Comparison of ENCODE assay signal across 8 cellular contexts in genomic region chr1:155173478-155174333, GRCh38. TPM values are rescaled to one million over a fixed set of nuclear protein-coding genes. Genes with fewer than 3 reads are reported as not detected.
DNase-seq lines count a peak whose midpoint lies in the region; ATAC-seq lines count a peak whose summit lies in the region.

TSS of gene TRIM46 (plus strand) at chr1:155173849. CDS start at chr1:155173967, 118 bp downstream.

- H3K79me1 ChIP-seq in mesenchymal stem cell (replicated peaks; ENCODE audit: low read length, poor library complexity, severe bottlenecking) = peaks cover 19% of the 10 kb centered on the region

- ATAC-seq in HG02970 (IDR thresholded peaks at IDR 0.05; ENCODE audit: low FRiP score, unreplicated experiment) = no peak

- H3K4me1 ChIP-seq in ectodermal cell (ENCODE audit: control insufficient read depth, insufficient read depth, low read length) (peaks cover 10% of the 10 kb centered on the region), mesenchymal stem cell (ENCODE audit: control insufficient read depth, insufficient read depth, low read depth, low read length) (peaks cover 26% of the 10 kb centered on the region)

- H3K4me3 ChIP-seq in ectodermal cell (ENCODE audit: insufficient read depth, low read depth, low read length) = peak within 1 kb of the TSS; percentile 86
- peak within 1 kb of the TSS; percentile 83 to 96 for H3K4me3 ChIP-seq in mesenchymal stem cell (ENCODE audit: insufficient read depth in 1 of 2, low read depth in 1 of 2, low read length in 2 of 2)

- peak within 1 kb of the TSS in 1 of 2 experiments; percentile 51 for H2BK12ac ChIP-seq in mesenchymal stem cell (ENCODE audit: low read length in 2 of 2)

- H3K4me3 Mint-ChIP-seq in activated CD4-positive, alpha-beta memory T cell treated with anti-CD3 and anti-CD28 coated beads, Interleukin-2, amount 10 ng/mL, durations not matched to agents 7 days and 5 days = peak within 1 kb of the TSS; percentile 97

- peaks cover 49% of the 10 kb centered on the region for H3K36me3 Mint-ChIP-seq in activated CD4-positive, alpha-beta memory T cell treated with anti-CD3 and anti-CD28 coated beads, Interleukin-2, amount 10 ng/mL, durations not matched to agents 7 days and 5 days (ENCODE audit: low read depth)

- DNase-seq in SHP77 (lab: John Stamatoyannopoulos, UW) = peak; percentile 81 to 86
- no peak for DNase-seq in SHP77 treated with DMSO at 0.1 percent for 48 hours (lab: John Stamatoyannopoulos, UW)
- DNase-seq in NCI-H2171 (lab: John Stamatoyannopoulos, UW) = peak; percentile 85
- DNase-seq in activated CD4-positive, alpha-beta memory T cell treated with anti-CD3 and anti-CD28 coated beads, Interleukin-2, amount 10 ng/mL, durations not matched to agents 7 days and 5 days = peak; percentile 78
- peak; percentile 68 for DNase-seq in mesenchymal stem cell
- peak; percentile 58 for DNase-seq in stimulated activated CD8-positive, alpha-beta memory T cell treated with anti-CD3 and anti-CD28 coated beads, Interleukin-4, amount 100 ng/mL, for 24 hours (ENCODE audit: low read depth)

- H3K4me2 ChIP-seq in mesenchymal stem cell (ENCODE audit: low read length, poor library complexity, severe bottlenecking) = peak within 1 kb of the TSS; percentile 72

- no peaks in the 10 kb centered on the region for H3K9me3 Mint-ChIP-seq in activated CD4-positive, alpha-beta memory T cell treated with anti-CD3 and anti-CD28 coated beads, Interleukin-2, amount 10 ng/mL, durations not matched to agents 7 days and 5 days

- peak within 1 kb of the TSS; percentile 82 for H2BK15ac ChIP-seq in mesenchymal stem cell (ENCODE audit: low read depth, poor library complexity, severe bottlenecking)

- peak within 1 kb of the TSS; percentile 79 for H2BK120ac ChIP-seq in mesenchymal stem cell (ENCODE audit: low read depth, low read length)

- H4K91ac ChIP-seq in mesenchymal stem cell (ENCODE audit: low read length) = peak within 1 kb of the TSS; percentile 92

- H3K9me3 ChIP-seq in ectodermal cell (ENCODE audit: control insufficient read depth, low read length) = no peaks in the 10 kb centered on the region
- no peaks in the 10 kb centered on the region for H3K9me3 ChIP-seq in mesenchymal stem cell (ENCODE audit: control insufficient read depth, low read length)

- no peaks in the 10 kb centered on the region for H3K27me3 ChIP-seq in ectodermal cell (ENCODE audit: control insufficient read depth, insufficient read depth, low read length, poor library complexity, severe bottlenecking)
- H3K27me3 ChIP-seq in mesenchymal stem cell (ENCODE audit: control insufficient read depth in 1 of 2, insufficient read depth in 1 of 2, low read length in 2 of 2) = no peaks in the 10 kb centered on the region

- WGBS in ectodermal cell, 2 experiments = 0 to 1% methylated on average over 36 to 38 of the region's 38 CpGs
- under 1% methylated on average over 33 of the region's 38 CpGs for WGBS in mesenchymal stem cell

- H3K14ac ChIP-seq in mesenchymal stem cell (ENCODE audit: low read length in 2 of 2) = peak within 1 kb of the TSS in 1 of 2 experiments; percentile 93

- H3K4ac ChIP-seq in mesenchymal stem cell (ENCODE audit: low read depth in 1 of 2, low read length in 2 of 2) = peak within 1 kb of the TSS; percentile 57 to 90

- H3K27ac ChIP-seq in ectodermal cell (ENCODE audit: insufficient read depth, low read depth, low read length, poor library complexity, severe bottlenecking) (no peak within 1 kb of the TSS), mesenchymal stem cell (ENCODE audit: low read length, poor library complexity, severe bottlenecking) (peak within 1 kb of the TSS; percentile 95)

- H3K4me1 Mint-ChIP-seq in activated CD4-positive, alpha-beta memory T cell treated with anti-CD3 and anti-CD28 coated beads, Interleukin-2, amount 10 ng/mL, durations not matched to agents 7 days and 5 days = peaks cover 62% of the 10 kb centered on the region

- peak within 1 kb of the TSS; percentile 96 for H3K27ac Mint-ChIP-seq in activated CD4-positive, alpha-beta memory T cell treated with anti-CD3 and anti-CD28 coated beads, Interleukin-2, amount 10 ng/mL, durations not matched to agents 7 days and 5 days

- H3K18ac ChIP-seq in mesenchymal stem cell (ENCODE audit: low read depth in 1 of 2, low read length in 2 of 2) = peak within 1 kb of the TSS; percentile 86 to 87

- H3K23ac ChIP-seq in mesenchymal stem cell (ENCODE audit: low read length in 2 of 2) = no peak within 1 kb of the TSS

- peak within 1 kb of the TSS; percentile 75 for H2AFZ ChIP-seq in mesenchymal stem cell (ENCODE audit: low read depth, low read length)

- H3K27me3 Mint-ChIP-seq in activated CD4-positive, alpha-beta memory T cell treated with anti-CD3 and anti-CD28 coated beads, Interleukin-2, amount 10 ng/mL, durations not matched to agents 7 days and 5 days = no peaks in the 10 kb centered on the region

- H4K8ac ChIP-seq in mesenchymal stem cell (ENCODE audit: low read length) = peak within 1 kb of the TSS; percentile 98

- peak within 1 kb of the TSS; percentile 51 for H2BK5ac ChIP-seq in mesenchymal stem cell (ENCODE audit: low read depth, low read length, poor library complexity, severe bottlenecking)

- POLR2A ChIA-PET in activated CD4-positive, alpha-beta memory T cell treated with anti-CD3 and anti-CD28 coated beads, Interleukin-2, amount 10 ng/mL, durations not matched to agents 7 days and 5 days (lab: Charles Lee) = interaction anchor here (0.8 to 7.5 kb wide), 29 partner anchors 9 to 844 kb away, joined by 3 to 133 read pairs (median 4); partner anchors contain the start of genes CLK2, DPM3, MTX1 and PMVK

- CTCF ChIA-PET in activated CD4-positive, alpha-beta memory T cell treated with anti-CD3 and anti-CD28 coated beads, Interleukin-2, amount 10 ng/mL, durations not matched to agents 7 days and 5 days (lab: Charles Lee) = interaction anchor here (0.7 to 8.0 kb wide), 42 partner anchors 10 to 694 kb away, joined by 3 to 209 read pairs (median 6); partner anchors contain the start of genes ADAM15, DPM3, FDPS and FLAD1

- H3K9ac ChIP-seq in mesenchymal stem cell (ENCODE audit: low read length) = peak within 1 kb of the TSS; percentile 96

- H3K36me3 ChIP-seq in ectodermal cell (ENCODE audit: control insufficient read depth, insufficient read depth, low read length) (peaks cover 10% of the 10 kb centered on the region), mesenchymal stem cell (ENCODE audit: control insufficient read depth in 1 of 2, insufficient read depth in 2 of 2, low read depth in 1 of 2, low read length in 2 of 2) (peaks cover 44 to 45% of the 10 kb centered on the region in 2 experiments)

- peak within 1 kb of the TSS; percentile 59 for H2AK5ac ChIP-seq in mesenchymal stem cell (ENCODE audit: low read length, severe bottlenecking)

RNA-seq across cellular contexts. Expression of gene TRIM46, which starts in this region (rescaled TPM):
- total RNA-seq in activated CD4-positive, alpha-beta memory T cell treated with anti-CD3 and anti-CD28 coated beads, Interleukin-2, amount 10 ng/mL, durations not matched to agents 7 days and 5 days = 10 to 100 TPM; 17.8 to 18.3 TPM
- polyA plus RNA-seq in ectodermal cell (2013, experiment 1 of 4) = 13.7 TPM
- polyA plus RNA-seq in ectodermal cell (2013, experiment 2 of 4) = 15.0 TPM
- polyA plus RNA-seq in ectodermal cell (2013, experiment 3 of 4) = 10.9 TPM
- 12.3 TPM for polyA plus RNA-seq in ectodermal cell (2013, experiment 4 of 4)
- 7.1 TPM for polyA plus RNA-seq in mesenchymal stem cell (2013, experiment 1 of 2)
- polyA plus RNA-seq in mesenchymal stem cell (2013, experiment 2 of 2) = 6.5 TPM
